In genomic region chr6:30914854-30915590, GRCh38 we compare ENCODE assay signal across 6 cellular contexts. TPM values are rescaled to one million over a fixed set of nuclear protein-coding genes. Genes with fewer than 3 reads are reported as not detected.
A peak's percentile ranks its signal among the peaks of the same experiment; 100 is the strongest.
DNase-seq lines count a peak whose midpoint lies in the region; ATAC-seq and TF ChIP-seq lines count a peak whose summit lies in the region.

No MANE protein-coding gene starts in this region.

- peaks cover 11% of the 10 kb centered on the region for H3K36me3 ChIP-seq in fibroblast of lung (ENCODE audit: control insufficient read depth, insufficient read depth, low read length)

- no peaks in the 10 kb centered on the region for H3K9me3 Mint-ChIP-seq in activated CD4-positive, alpha-beta T cell treated with anti-CD3 and anti-CD28 coated beads, Interleukin-2, amount 10 ng/mL, durations not matched to agents 7 days and 5 days

- H3K36me3 Mint-ChIP-seq in activated CD4-positive, alpha-beta T cell treated with anti-CD3 and anti-CD28 coated beads, Interleukin-2, amount 10 ng/mL, durations not matched to agents 7 days and 5 days (ENCODE audit: low read depth), result peaks cover 34% of the 10 kb centered on the region

- H2AFZ ChIP-seq in fibroblast of lung (ENCODE audit: low read length), result peak overlapping the region; percentile 11

- H3K4me1 Mint-ChIP-seq in activated CD4-positive, alpha-beta T cell treated with anti-CD3 and anti-CD28 coated beads, Interleukin-2, amount 10 ng/mL, durations not matched to agents 7 days and 5 days, result peaks cover 34% of the 10 kb centered on the region

- no peak for DNase-seq in activated CD4-positive, alpha-beta T cell treated with anti-CD3 and anti-CD28 coated beads, Interleukin-2, amount 10 ng/mL, durations not matched to agents 7 days and 5 days
- no peak for DNase-seq in activated CD4-positive, alpha-beta T cell treated with anti-CD3 and anti-CD28 coated beads, Interleukin-2, amount 50 U/mL, for 1 hour
- no peak for DNase-seq in fibroblast of lung (ENCODE audit: low read depth in 2 of 2)
- peak; percentile 13 for DNase-seq in stimulated activated naive CD8-positive, alpha-beta T cell treated with anti-CD3 and anti-CD28 coated beads, Interleukin-15, Interleukin-2, amounts not matched to agents 100 U/mL and 50 U/mL, for 24 hours

- no peak for ATAC-seq in stimulated activated naive CD8-positive, alpha-beta T cell treated with anti-CD3 and anti-CD28 coated beads, Interleukin-15, Interleukin-2, amounts not matched to agents 100 U/mL and 50 U/mL, for 24 hours
- ATAC-seq in GM21390 (IDR thresholded peaks at IDR 0.05; ENCODE audit: unreplicated experiment), result no peak
- no peak for ATAC-seq in HG03469 (IDR thresholded peaks at IDR 0.05; ENCODE audit: unreplicated experiment)

- H3K4me1 ChIP-seq in fibroblast of lung (ENCODE audit: control insufficient read depth, extremely low read depth, insufficient read depth, low read length), result peaks cover 8% of the 10 kb centered on the region

- H3K27me3 Mint-ChIP-seq in activated CD4-positive, alpha-beta T cell treated with anti-CD3 and anti-CD28 coated beads, Interleukin-2, amount 10 ng/mL, durations not matched to agents 7 days and 5 days, result no peaks in the 10 kb centered on the region

- POLR2A ChIA-PET in activated CD4-positive, alpha-beta T cell treated with anti-CD3 and anti-CD28 coated beads, Interleukin-2, amount 10 ng/mL, durations not matched to agents 7 days and 5 days (lab: Charles Lee), result no interaction called here

- peak overlapping the region; percentile 90 for H3K27ac Mint-ChIP-seq in activated CD4-positive, alpha-beta T cell treated with anti-CD3 and anti-CD28 coated beads, Interleukin-2, amount 10 ng/mL, durations not matched to agents 7 days and 5 days

- peak overlapping the region; percentile 75 for H3K27ac ChIP-seq in fibroblast of lung (ENCODE audit: insufficient read depth, low read length)

- H3K4me3 ChIP-seq in fibroblast of lung (replicated peaks in 1 of 4; ENCODE audit: control extremely low read depth in 1 of 4, insufficient read depth in 1 of 4, low read depth in 3 of 4, low read length in 4 of 4), result peak overlapping the region; percentile 43 to 68 (median 58)

- CTCF ChIA-PET in activated CD4-positive, alpha-beta T cell treated with anti-CD3 and anti-CD28 coated beads, Interleukin-2, amount 10 ng/mL, durations not matched to agents 7 days and 5 days (lab: Charles Lee), result interaction anchor here (0.7 to 2.8 kb wide), 18 partner anchors 8 to 243 kb away, joined by 3 to 19 read pairs (median 4); partner anchors contain the start of gene CCHCR1

- H4K20me1 ChIP-seq in fibroblast of lung (ENCODE audit: control insufficient read depth, extremely low read depth, insufficient read depth, low read length), result no peaks in the 10 kb centered on the region

- H3K4me2 ChIP-seq in fibroblast of lung (ENCODE audit: extremely low read depth, insufficient read depth, low read length), result peak overlapping the region; percentile 91

- H3K9ac ChIP-seq in fibroblast of lung (ENCODE audit: insufficient read depth, low read length), result peak overlapping the region; percentile 5

- H3K79me2 ChIP-seq in fibroblast of lung (ENCODE audit: control insufficient read depth, insufficient read depth, low read length), result no peaks in the 10 kb centered on the region

- no peak for TF ChIP-seq CTCF in fibroblast of lung (conservative IDR thresholded peaks at IDR 0.05 in 1 of 2, IDR thresholded peaks at IDR 0.05 in 1 of 2; ENCODE audit: low read depth in 1 of 2, low read length in 2 of 2)

- no peaks in the 10 kb centered on the region for H3K9me3 ChIP-seq in fibroblast of lung (ENCODE audit: control insufficient read depth, insufficient read depth, low read depth, low read length)

- no peaks in the 10 kb centered on the region for H3K27me3 ChIP-seq in fibroblast of lung (ENCODE audit: control insufficient read depth, insufficient read depth, low read length)

- peak overlapping the region; percentile 83 for H3K4me3 Mint-ChIP-seq in activated CD4-positive, alpha-beta T cell treated with anti-CD3 and anti-CD28 coated beads, Interleukin-2, amount 10 ng/mL, durations not matched to agents 7 days and 5 days

RNA-seq across cellular contexts. Expression of gene VARS2, which starts 1.0 kb away (rescaled TPM):
- total RNA-seq in activated CD4-positive, alpha-beta T cell treated with anti-CD3 and anti-CD28 coated beads, Interleukin-2, amount 10 ng/mL, durations not matched to agents 7 days and 5 days, result 10 to 100 TPM; 34.3 to 40.2 TPM
- 13.1 and 20.5 TPM in 2 replicates for total RNA-seq in fibroblast of lung
- polyA plus RNA-seq in fibroblast of lung, result 6.8 and 11.4 TPM in 2 replicates
- polyA plus RNA-seq in fibroblast of lung (2012), result 8.9 and 18.5 TPM in 2 replicates
- 10.8 and 31.9 TPM in 2 replicates for polyA minus RNA-seq in fibroblast of lung (ENCODE audit: low replicate concordance)

RNA-seq across cellular contexts. Expression of gene GTF2H4, which starts 7.0 kb away (rescaled TPM):
- 10 to 100 TPM; 28.5 to 34.1 TPM for total RNA-seq in activated CD4-positive, alpha-beta T cell treated with anti-CD3 and anti-CD28 coated beads, Interleukin-2, amount 10 ng/mL, durations not matched to agents 7 days and 5 days
- total RNA-seq in fibroblast of lung, result 8.7 and 12.2 TPM in 2 replicates
- polyA plus RNA-seq in fibroblast of lung, result 15.3 and 25.3 TPM in 2 replicates
- polyA plus RNA-seq in fibroblast of lung (2012), result 11.9 and 19.3 TPM in 2 replicates
- 20.4 and 21.8 TPM in 2 replicates for polyA minus RNA-seq in fibroblast of lung (ENCODE audit: low replicate concordance)

RNA-seq across cellular contexts. Expression of gene SFTA2, which starts 16.9 kb away (rescaled TPM):
- not detected for total RNA-seq in activated CD4-positive, alpha-beta T cell treated with anti-CD3 and anti-CD28 coated beads, Interleukin-2, amount 10 ng/mL, durations not matched to agents 7 days and 5 days
- not detected in 2 replicates for total RNA-seq in fibroblast of lung
- not detected in 2 replicates for polyA plus RNA-seq in fibroblast of lung
- not detected in 2 replicates for polyA plus RNA-seq in fibroblast of lung (2012)
- not detected in 2 replicates for polyA minus RNA-seq in fibroblast of lung (ENCODE audit: low replicate concordance)

RNA-seq across cellular contexts. Expression of gene MUCL3, which starts 25.8 kb away (rescaled TPM):
- not detected for total RNA-seq in activated CD4-positive, alpha-beta T cell treated with anti-CD3 and anti-CD28 coated beads, Interleukin-2, amount 10 ng/mL, durations not matched to agents 7 days and 5 days
- not detected in 2 replicates for total RNA-seq in fibroblast of lung
- 0.01 TPM in 1 of 2 replicates, not detected in the other for polyA plus RNA-seq in fibroblast of lung
- polyA plus RNA-seq in fibroblast of lung (2012), result not detected in 2 replicates
- not detected in 2 replicates for polyA minus RNA-seq in fibroblast of lung (ENCODE audit: low replicate concordance)

RNA-seq across cellular contexts. Expression of gene DDR1, which starts 30.7 kb away (rescaled TPM):
- total RNA-seq in activated CD4-positive, alpha-beta T cell treated with anti-CD3 and anti-CD28 coated beads, Interleukin-2, amount 10 ng/mL, durations not matched to agents 7 days and 5 days, result 1 to 10 TPM; 4.5 to 5.6 TPM
- total RNA-seq in fibroblast of lung, result 16.7 and 17.5 TPM in 2 replicates
- 6.2 and 10.9 TPM in 2 replicates for polyA plus RNA-seq in fibroblast of lung
- polyA plus RNA-seq in fibroblast of lung (2012), result 10.7 and 18.4 TPM in 2 replicates
- 14.7 and 61.1 TPM in 2 replicates for polyA minus RNA-seq in fibroblast of lung (ENCODE audit: low replicate concordance)
